Comparison of ENCODE assay signal across 8 cellular contexts in the genomic region with DNA sequence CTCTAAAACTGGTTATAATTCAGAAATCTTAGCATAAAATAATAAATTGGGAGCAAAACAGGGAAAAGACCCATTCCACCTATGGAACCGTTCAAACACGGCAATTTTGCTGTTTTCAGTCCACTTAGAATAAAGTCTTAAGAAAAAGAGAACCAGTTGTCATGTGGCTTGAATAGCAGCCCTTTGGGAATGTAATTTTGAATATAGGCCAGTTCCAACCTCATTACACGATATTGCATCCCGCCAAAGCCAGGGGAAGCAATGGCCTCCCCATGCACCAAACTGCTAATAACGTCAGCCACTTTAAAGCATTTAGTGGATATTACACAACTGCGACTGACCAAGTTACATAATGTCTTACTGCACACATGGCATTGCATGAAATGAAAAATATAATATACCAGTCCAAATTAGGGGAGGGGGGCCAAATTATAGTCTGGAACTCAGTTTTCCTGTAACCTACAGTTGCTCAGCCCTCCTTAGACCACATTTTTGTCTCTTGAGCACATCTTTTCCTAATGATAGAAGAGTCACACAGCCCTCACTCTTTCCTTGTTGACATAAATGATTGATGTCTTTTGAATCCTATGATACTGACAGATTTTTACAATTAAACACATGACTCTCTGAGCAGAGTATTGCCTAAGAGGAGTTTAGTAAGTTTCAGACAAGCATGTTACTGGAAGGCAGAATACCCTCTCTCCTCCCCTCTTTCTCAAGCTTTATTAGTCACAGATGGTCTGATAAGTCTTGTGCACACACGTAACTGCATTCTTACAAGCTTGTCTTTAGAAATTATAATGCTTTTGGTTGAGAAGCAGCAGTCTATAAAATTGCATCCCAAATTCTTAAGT. TPM values are rescaled to one million over a fixed set of nuclear protein-coding genes. Genes with fewer than 3 reads are reported as not detected.
DNase-seq lines count a peak whose midpoint lies in the region; FAIRE-seq and TF ChIP-seq lines count a peak whose summit lies in the region.

No MANE protein-coding gene starts in this region.

- no peak for TF ChIP-seq CTCF in Peyer's patch (IDR thresholded peaks at IDR 0.05)
- TF ChIP-seq CTCF in endothelial cell of umbilical vein (IDR thresholded peaks at IDR 0.05; ENCODE audit: extremely low read depth in 1 of 2, insufficient read depth in 1 of 2, low read depth in 1 of 2, low read length in 2 of 2), result no peak
- no peak for TF ChIP-seq CTCF in neural crest cell (conservative IDR thresholded peaks at IDR 0.05)
- TF ChIP-seq CTCF in GM13976 (IDR thresholded peaks at IDR 0.05; ENCODE audit: borderline replicate concordance, control extremely low read depth, extremely low read depth, insufficient read depth, missing control alignments), result no peak

- H4K20me1 ChIP-seq in endothelial cell of umbilical vein (replicated peaks; ENCODE audit: control insufficient read depth, extremely low read depth, insufficient read depth, low read length), result no peaks in the 10 kb centered on the region

- H3K79me2 ChIP-seq in endothelial cell of umbilical vein (ENCODE audit: control insufficient read depth, insufficient read depth, low read length), result peaks cover 10% of the 10 kb centered on the region

- H3K9me3 Mint-ChIP-seq in neural crest cell, result no peaks in the 10 kb centered on the region

- H3K36me3 ChIP-seq in Peyer's patch (no peaks in the 10 kb centered on the region), endothelial cell of umbilical vein (ENCODE audit: control insufficient read depth in 2 of 2, extremely low read depth in 1 of 2, insufficient read depth in 2 of 2, low read length in 2 of 2) (no peaks in the 10 kb centered on the region), small intestine (ENCODE audit: control insufficient read depth in 2 of 2, insufficient read depth in 2 of 2, low read length in 2 of 2) (no peaks in the 10 kb centered on the region)

- POLR2A ChIA-PET in endothelial cell of umbilical vein (lab: Charles Lee), result interaction anchor here (1.0 to 1.3 kb wide), 3 partner anchors 9 to 18 kb away, joined by 3 read pairs; no protein-coding TSS in a partner anchor

- in situ Hi-C loops in GM13976 (cut with MboI; ENCODE audit: low sequenced_read_pairs, unreplicated experiment), result no loop called here

- peak overlapping the region; percentile 82 for H3K4me3 Mint-ChIP-seq in neural crest cell

- peaks cover 36% of the 10 kb centered on the region for H3K27me3 Mint-ChIP-seq in neural crest cell (ENCODE audit: low read depth)

- no peak overlapping the region for H3K27ac Mint-ChIP-seq in neural crest cell (ENCODE audit: unreplicated experiment)

- dilution Hi-C loops in endothelial cell of umbilical vein (cut with MboI; ENCODE audit: extremely low pct_ligation_motif_present, low sequenced_read_pairs), result no loop called here

- peak; percentile 97 for DNase-seq in GM04504 (ENCODE audit: low read depth)
- DNase-seq in Peyer's patch, result no peak
- DNase-seq in endothelial cell of umbilical vein (ENCODE audit: low read depth, low spot score), result peak; percentile 74
- DNase-seq in neural crest cell (ENCODE audit: low read depth, low spot score), result no peak
- no peak for DNase-seq in ureter (ENCODE audit: low spot score)
- DNase-seq in cerebellar nuclear complex (lab: John Stamatoyannopoulos, UW), result no peak
- DNase-seq in small intestine, result no peak
- DNase-seq in GM13976 (ENCODE audit: low spot score), result no peak

- no peaks in the 10 kb centered on the region for H3K27me3 ChIP-seq in Peyer's patch
- H3K27me3 ChIP-seq in endothelial cell of umbilical vein (ENCODE audit: control insufficient read depth in 2 of 2, insufficient read depth in 2 of 2, low read length in 2 of 2), result no peaks in the 10 kb centered on the region
- no peaks in the 10 kb centered on the region for H3K27me3 ChIP-seq in small intestine (ENCODE audit: control insufficient read depth in 2 of 2, insufficient read depth in 2 of 2, low read length in 2 of 2)

- CTCF ChIA-PET in endothelial cell of umbilical vein (lab: Charles Lee), result interaction anchor here (1.0 to 3.2 kb wide), 8 partner anchors 11 to 231 kb away, joined by 3 to 24 read pairs (median 4); no protein-coding TSS in a partner anchor

- peak overlapping the region; percentile 98 for H3K9ac ChIP-seq in endothelial cell of umbilical vein (replicated peaks; ENCODE audit: extremely low read depth, insufficient read depth, low read length)

- peaks cover 14% of the 10 kb centered on the region for H3K4me1 Mint-ChIP-seq in neural crest cell

- no peak for FAIRE-seq in endothelial cell of umbilical vein (lab: Jason Lieb, UNC)
- FAIRE-seq in small intestine (lab: Jason Lieb, UNC), result no peak

- TF ChIP-seq POLR2A in Peyer's patch (IDR thresholded peaks at IDR 0.05), result no peak
- no peak for TF ChIP-seq POLR2A in endothelial cell of umbilical vein (IDR thresholded peaks at IDR 0.05; ENCODE audit: low read depth, low read length)

- H3K4me3 ChIP-seq in Peyer's patch (peak overlapping the region in 1 of 4 donors; percentile 65), endothelial cell of umbilical vein (replicated peaks in 1 of 3; ENCODE audit: insufficient read depth in 1 of 3, low read depth in 1 of 3, low read length in 3 of 3) (peak overlapping the region in 2 of 3 experiments; percentile 60 to 71), small intestine (ENCODE audit: low read depth in 1 of 2, low read length in 2 of 2) (no peak overlapping the region)

- intact Hi-C loops in endothelial cell of umbilical vein (cut with micrococcal nuclease), result no loop called here

- H3K27ac ChIP-seq in Peyer's patch (peak overlapping the region; percentile 75 to 97 (median 92)), endothelial cell of umbilical vein (ENCODE audit: insufficient read depth, low read depth, low read length) (peak overlapping the region; percentile 93), small intestine (ENCODE audit: low read depth in 1 of 2, low read length in 1 of 2) (peak overlapping the region in 1 of 2 donors; percentile 92)

- 69 to 82% (median 81%) methylated on average over 7 of the region's 7 CpGs for WGBS in small intestine, 3 donors

- H3K9me1 ChIP-seq in endothelial cell of umbilical vein (replicated peaks; ENCODE audit: control insufficient read depth, extremely low read depth, insufficient read depth, low read length), result no peaks in the 10 kb centered on the region

- H3K4me2 ChIP-seq in endothelial cell of umbilical vein (ENCODE audit: insufficient read depth, low read length), result peak overlapping the region; percentile 89

- H3K36me3 Mint-ChIP-seq in neural crest cell (ENCODE audit: low read depth), result peaks cover 2% of the 10 kb centered on the region

- no peak overlapping the region for H2AFZ ChIP-seq in endothelial cell of umbilical vein (ENCODE audit: low read depth, low read length)

- H3K4me1 ChIP-seq in Peyer's patch (peaks cover 0 to 10% (median 3%) of the 10 kb centered on the region in 4 donors), endothelial cell of umbilical vein (ENCODE audit: control insufficient read depth, extremely low read depth, insufficient read depth, low read length) (peaks cover 33% of the 10 kb centered on the region), small intestine (ENCODE audit: control insufficient read depth in 2 of 2, insufficient read depth in 1 of 2, low read depth in 1 of 2, low read length in 1 of 2) (no peaks in the 10 kb centered on the region)

- H3K9me3 ChIP-seq in Peyer's patch (no peaks in the 10 kb centered on the region), endothelial cell of umbilical vein (replicated peaks; ENCODE audit: control insufficient read depth, insufficient read depth, low read length) (no peaks in the 10 kb centered on the region), small intestine (ENCODE audit: control insufficient read depth, low read depth) (no peaks in the 10 kb centered on the region)

- no TSS peak for BruUV-seq in endothelial cell of umbilical vein (replicated peaks; lab: Mats Ljungman, UMichigan)

TF ChIP-seq in endothelial cell of umbilical vein, 7 proteins besides CTCF, POLR2A, EP300 and RAD21 (continues in another document):
- TF ChIP-seq MYC (IDR thresholded peaks at IDR 0.05; ENCODE audit: low read depth, low read length), result no peak
- TF ChIP-seq JUN (IDR thresholded peaks at IDR 0.05; ENCODE audit: borderline replicate concordance, insufficient read depth, insufficient read length, low read depth), result no peak
- TF ChIP-seq EZH2 (IDR thresholded peaks at IDR 0.05; ENCODE audit: borderline replicate concordance, low read depth, low read length, severe bottlenecking), result no peak
- peak; percentile 62 for TF ChIP-seq GATA2 (IDR thresholded peaks at IDR 0.05; ENCODE audit: insufficient read depth, insufficient read length, low read depth, low read length)
- no peak for TF ChIP-seq POLR2AphosphoS5 (IDR thresholded peaks at IDR 0.05; ENCODE audit: insufficient read depth, low read depth, low read length)
- no peak for TF ChIP-seq FOS (IDR thresholded peaks at IDR 0.05; ENCODE audit: borderline replicate concordance, insufficient read depth, low read length)

RNA-seq across cellular contexts. Expression of a gene that starts 1.0 kb away (rescaled TPM):
- total RNA-seq in Peyer's patch (100 to 1,000 TPM; 120 to 218 (median 187) TPM), endothelial cell of umbilical vein (75.6 and 108 TPM in 2 replicates), neural crest cell (0.89 and 0.93 TPM in 2 replicates), ureter (43.7 TPM)
- polyA plus RNA-seq in endothelial cell of umbilical vein (35.7 and 42.0 TPM in 2 replicates), small intestine (10 to 100 TPM; 35.9 to 99.1 (median 50.9) TPM)
- polyA plus RNA-seq in endothelial cell of umbilical vein (2011; cell fraction: cytosol; rRNA removed), result 33.4 and 33.6 TPM in 2 replicates
- polyA plus RNA-seq in endothelial cell of umbilical vein (2011; cell fraction: nucleus; rRNA removed), result 169 and 198 TPM in 2 replicates
- 32.5 and 45.4 TPM in 2 replicates for polyA plus RNA-seq in endothelial cell of umbilical vein (2012)
- 168 and 217 TPM in 2 replicates for polyA minus RNA-seq in endothelial cell of umbilical vein
- polyA minus RNA-seq in endothelial cell of umbilical vein (2011; cell fraction: cytosol; rRNA and poly(A)+ RNA removed), result 10.1 TPM
- 352 and 548 TPM in 2 replicates for polyA minus RNA-seq in endothelial cell of umbilical vein (2011; cell fraction: nucleus; rRNA and poly(A)+ RNA removed)

RNA-seq across cellular contexts. Expression of a gene that starts 31.9 kb away (rescaled TPM):
- total RNA-seq in Peyer's patch (not detected), endothelial cell of umbilical vein (not detected in 2 replicates), neural crest cell (not detected in 2 replicates), ureter (not detected)
- polyA plus RNA-seq in endothelial cell of umbilical vein (0.14 TPM in 1 of 2 replicates, not detected in the other), small intestine (not detected)
- polyA plus RNA-seq in endothelial cell of umbilical vein (2011; cell fraction: cytosol; rRNA removed), result not detected in 2 replicates
- polyA plus RNA-seq in endothelial cell of umbilical vein (2011; cell fraction: nucleus; rRNA removed), result 0.11 TPM in 1 of 2 replicates, not detected in the other
- not detected in 2 replicates for polyA plus RNA-seq in endothelial cell of umbilical vein (2012)
- not detected in 2 replicates for polyA minus RNA-seq in endothelial cell of umbilical vein
- polyA minus RNA-seq in endothelial cell of umbilical vein (2011; cell fraction: cytosol; rRNA and poly(A)+ RNA removed), result not detected
- polyA minus RNA-seq in endothelial cell of umbilical vein (2011; cell fraction: nucleus; rRNA and poly(A)+ RNA removed), result 0.91 and 1.3 TPM in 2 replicates

Comparison
In these comparisons a context has a peak if more than half of its experiments do, and no peak if none do; other contexts are left out.
1. DNase-seq: peak in GM04504 (single experiment) and endothelial cell of umbilical vein (single experiment); none in Peyer's patch (0 of 3), neural crest cell (single experiment), ureter (single experiment), cerebellar nuclear complex (0 of 2), small intestine (single experiment) and GM13976 (single experiment).
2. H3K4me3 ChIP-seq: peak in endothelial cell of umbilical vein (2 of 3); none in small intestine (0 of 2).
3. RNA of a gene that starts 1.0 kb away (total RNA-seq): 120 to 218 TPM in Peyer's patch, 75.6 to 108 TPM in endothelial cell of umbilical vein and 43.7 TPM in ureter (single experiment); 0.89 to 0.93 TPM in neural crest cell; every median in the first group is over 10 times any median in the second.